ENCODE assay signal across 13 cellular contexts in genomic region chr7:13904689-13905088, GRCh38.
DNase-seq lines count a peak whose midpoint lies in the region; ATAC-seq and TF ChIP-seq lines count a peak whose summit lies in the region.
"Had no signal": no experiment of that assay in that cellular context is flagged by ENCODE, and none has a peak within 500 bp of the region (broad histone marks: within the 10 kb centered on the region; RNA-seq: fewer than 3 reads in every experiment).

No MANE protein-coding gene starts in this region.

- POLR2A ChIA-PET in activated CD4-positive, alpha-beta T cell treated with anti-CD3 and anti-CD28 coated beads for 36 hours (lab: Charles Lee), result no interaction called here

- no peak overlapping the region for H3K27ac Mint-ChIP-seq in activated CD4-positive, alpha-beta T cell treated with anti-CD3 and anti-CD28 coated beads for 36 hours
- H3K27ac Mint-ChIP-seq: activated CD4-positive, alpha-beta T cell treated with anti-CD3 and anti-CD28 coated beads, Interleukin-2, amount 10 ng/mL, durations not matched to agents 24 days and 14 days; activated naive CD4-positive, alpha-beta T cell treated with anti-CD3 and anti-CD28 coated beads, Interleukin-2, amount 50 U/mL, for 24 hours had no signal

- H3K4me3 Mint-ChIP-seq in activated CD4-positive, alpha-beta T cell treated with anti-CD3 and anti-CD28 coated beads for 36 hours, result no peak overlapping the region
- H3K4me3 Mint-ChIP-seq: activated CD4-positive, alpha-beta T cell treated with anti-CD3 and anti-CD28 coated beads, Interleukin-2, amount 10 ng/mL, durations not matched to agents 24 days and 14 days; activated naive CD4-positive, alpha-beta T cell treated with anti-CD3 and anti-CD28 coated beads, Interleukin-2, amount 50 U/mL, for 24 hours had no signal

- H3K9me3 Mint-ChIP-seq in activated CD4-positive, alpha-beta T cell treated with anti-CD3 and anti-CD28 coated beads for 36 hours (ENCODE audit: low read depth), result no peaks in the 10 kb centered on the region
- H3K9me3 Mint-ChIP-seq: activated CD4-positive, alpha-beta T cell treated with anti-CD3 and anti-CD28 coated beads, Interleukin-2, amount 10 ng/mL, durations not matched to agents 24 days and 14 days had no signal

- intact Hi-C loops in activated CD4-positive, alpha-beta T cell treated with anti-CD3 and anti-CD28 coated beads for 36 hours (cut with DNase I, micrococcal nuclease), result no loop called here

- DNase-seq in EL (peak; percentile 74), NCI-H69 (lab: John Stamatoyannopoulos, UW) (peak; percentile 55), epithelial cell of proximal tubule (ENCODE audit: low read depth) (peak; percentile 41), putamen (ENCODE audit: low spot score) (peak; percentile 2)
- no peak for DNase-seq in effector CD4-positive, alpha-beta T cell
- DNase-seq in activated CD4-positive, alpha-beta T cell treated with anti-CD3 and anti-CD28 coated beads for 36 hours, result no peak
- DNase-seq: activated CD4-positive, alpha-beta T cell treated with anti-CD3 and anti-CD28 coated beads, Interleukin-2, amount 10 ng/mL, durations not matched to agents 24 days and 14 days; cerebellar nuclear complex; GDM1; left colon; posterior cingulate gyrus had no signal

- ATAC-seq in GM21529 (IDR thresholded peaks at IDR 0.05; ENCODE audit: unreplicated experiment), result no peak
- no peak for ATAC-seq in activated CD4-positive, alpha-beta T cell treated with anti-CD3 and anti-CD28 coated beads for 36 hours
- ATAC-seq: left colon had no signal

- no peak for TF ChIP-seq CTCF in epithelial cell of proximal tubule (conservative IDR thresholded peaks at IDR 0.05; ENCODE audit: low read depth, low read length)

- no peaks in the 10 kb centered on the region for H3K36me3 Mint-ChIP-seq in activated CD4-positive, alpha-beta T cell treated with anti-CD3 and anti-CD28 coated beads for 36 hours (ENCODE audit: low read depth)
- H3K36me3 Mint-ChIP-seq: activated naive CD4-positive, alpha-beta T cell treated with anti-CD3 and anti-CD28 coated beads, Interleukin-2, amount 50 U/mL, for 24 hours had no signal

- H3K4me3 ChIP-seq in epithelial cell of proximal tubule (ENCODE audit: low read depth, low read length), result no peak overlapping the region

- peaks cover 10% of the 10 kb centered on the region for H3K4me1 Mint-ChIP-seq in activated CD4-positive, alpha-beta T cell treated with anti-CD3 and anti-CD28 coated beads for 36 hours

- no peaks in the 10 kb centered on the region for H3K27me3 Mint-ChIP-seq in activated CD4-positive, alpha-beta T cell treated with anti-CD3 and anti-CD28 coated beads for 36 hours
- H3K27me3 Mint-ChIP-seq: activated CD4-positive, alpha-beta T cell treated with anti-CD3 and anti-CD28 coated beads, Interleukin-2, amount 10 ng/mL, durations not matched to agents 24 days and 14 days; activated naive CD4-positive, alpha-beta T cell treated with anti-CD3 and anti-CD28 coated beads, Interleukin-2, amount 50 U/mL, for 24 hours had no signal

- CTCF ChIA-PET in activated CD4-positive, alpha-beta T cell treated with anti-CD3 and anti-CD28 coated beads for 36 hours (lab: Charles Lee), result no interaction called here

Comparison
In these comparisons a context has a peak if more than half of its experiments do, and no peak if none do; other contexts are left out.
1. DNase-seq: peak in EL (single experiment), NCI-H69 (single experiment), epithelial cell of proximal tubule (single experiment) and putamen (single experiment); none in effector CD4-positive, alpha-beta T cell (single experiment) and activated CD4-positive, alpha-beta T cell treated with anti-CD3 and anti-CD28 coated beads for 36 hours (single experiment).